In the genomic region with DNA sequence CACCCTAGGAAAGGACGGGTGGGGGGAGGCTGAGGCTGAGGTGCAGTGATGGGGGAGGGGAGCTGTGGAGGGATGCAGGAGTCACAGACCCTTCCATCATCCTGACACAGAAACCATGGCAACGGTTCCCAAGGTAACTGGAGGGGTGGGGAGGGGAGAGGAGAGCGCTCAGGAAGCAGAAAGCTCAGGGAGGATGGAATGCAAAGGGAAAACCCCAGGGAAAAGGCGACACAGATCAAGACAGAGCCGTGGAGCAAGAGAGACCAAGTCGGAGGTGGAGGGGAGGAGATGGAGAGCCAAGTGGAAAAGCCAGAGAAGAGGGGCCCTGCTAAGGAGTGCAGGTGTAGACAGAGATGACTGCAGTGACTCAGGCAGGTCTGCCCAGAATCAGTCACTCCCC, we compare ENCODE assay signal across 22 cellular contexts. TPM values are rescaled to one million over a fixed set of nuclear protein-coding genes. Genes with fewer than 3 reads are reported as not detected.
A peak's percentile ranks its signal among the peaks of the same experiment; 100 is the strongest.
DNase-seq lines count a peak whose midpoint lies in the region; ATAC-seq, FAIRE-seq and TF ChIP-seq lines count a peak whose summit lies in the region.
"Had no signal": no experiment of that assay in that cellular context is flagged by ENCODE, and none has a peak within 500 bp of the region (broad histone marks: within the 10 kb centered on the region; RNA-seq: fewer than 3 reads in every experiment).

No MANE protein-coding gene starts in this region.

- peaks cover 4% of the 10 kb centered on the region for H3K36me3 Mint-ChIP-seq in nephron progenitor cell (ENCODE audit: low read depth)

- no peak overlapping the region for H3K4me2 ChIP-seq in K562 (ENCODE audit: insufficient read depth, low read length)
- H3K4me2 ChIP-seq: BLaER1 treated with 17β-estradiol and CSF1 and Interleukin-3, amounts not matched to agents 10 nM and 100 nM had no signal

- CTCF ChIA-PET in K562 (lab: Yijun Ruan, JAX; ENCODE audit: low intra/inter-chr PET ratio) = no interaction called here

- BruUV-seq in K562 (replicated peaks; lab: Mats Ljungman, UMichigan) = no TSS peak

- no peak for TF ChIP-seq EP300 in K562 (IDR thresholded peaks at IDR 0.05; ENCODE audit: low read length)

- intact Hi-C loops in K562 (cut with micrococcal nuclease) = no loop called here

- TF ChIP-seq CTCF in K562 (IDR thresholded peaks at IDR 0.05 in 2 of 3, conservative IDR thresholded peaks at IDR 0.05 in 1 of 3; ENCODE audit: insufficient read depth in 2 of 3, low read depth in 1 of 3, low read length in 3 of 3) (no peak), nephron progenitor cell (IDR thresholded peaks at IDR 0.05) (no peak)

- no peak for TF ChIP-seq RAD21 in K562 (CRISPR knock-in tag; conservative IDR thresholded peaks at IDR 0.05 in 1 of 2, IDR thresholded peaks at IDR 0.05 in 1 of 2)

- H2AFZ ChIP-seq in K562 (ENCODE audit: low read depth, low read length) = no peak overlapping the region
- H2AFZ ChIP-seq: GM23248 had no signal

- H3K4me1 ChIP-seq in K562 (replicated peaks in 1 of 2; ENCODE audit: control insufficient read depth in 2 of 2, insufficient read depth in 2 of 2, low read length in 2 of 2) = peaks cover 0 to 22% of the 10 kb centered on the region in 2 experiments; a peak in 2 of 5 replicates

- FAIRE-seq in GM12891 (lab: Jason Lieb, UNC) (no peak), K562 (lab: Jason Lieb, UNC) (no peak)
- FAIRE-seq: G401.6, GM12892, GM19239 had no signal

- POLR2A ChIA-PET in K562 (lab: Yijun Ruan, JAX) = no interaction called here

- no peak overlapping the region for H3K4me3 ChIP-seq in K562
- H3K4me3 ChIP-seq: BLaER1 treated with 17β-estradiol and CSF1 and Interleukin-3, amounts not matched to agents 10 nM and 100 nM; GM23248 had no signal

- no peaks in the 10 kb centered on the region for H3K9me1 ChIP-seq in K562 (ENCODE audit: control insufficient read depth, insufficient read depth, low read length)

- H3K27ac ChIP-seq in K562 (ENCODE audit: extremely low read depth, low read depth, low read length) = no peak overlapping the region
- H3K27ac ChIP-seq: BLaER1 treated with 17β-estradiol and CSF1 and Interleukin-3, amounts not matched to agents 10 nM and 100 nM; GM23248 had no signal

- H3K9me3 ChIP-seq in K562 (replicated peaks; ENCODE audit: control insufficient read depth, insufficient read depth, low read depth, low read length) = no peaks in the 10 kb centered on the region

- DNase-seq in DMS53 (lab: John Stamatoyannopoulos, UW) (peak; percentile 19), DMS53 treated with DMSO at 0.1 percent for 48 hours (lab: John Stamatoyannopoulos, UW; ENCODE audit: unreplicated experiment) (no peak), GM12891 (ENCODE audit: insufficient read length, low spot score) (peak; percentile 0), K562 (ENCODE audit: extremely low read depth in 1 of 4, low spot score in 3 of 4) (no peak), nephron progenitor cell (peak; percentile 49), DMS153 (lab: John Stamatoyannopoulos, UW) (no peak)
- DNase-seq: GM23248, HFFc6, KG1, NCI-H1092 treated with DMSO at 0.1 percent for 48 hours, NCI-H1930, NCI-H226, NCI-H69 had no signal

- peaks cover 34% of the 10 kb centered on the region for H3K4me1 Mint-ChIP-seq in nephron progenitor cell

- H3K27me3 ChIP-seq in K562 (ENCODE audit: control insufficient read depth in 2 of 2, insufficient read depth in 2 of 2, low read length in 2 of 2) = peaks cover 3 to 65% of the 10 kb centered on the region in 2 experiments; a peak in 3 of 5 replicates

- H3K9ac ChIP-seq in K562 (ENCODE audit: insufficient read depth in 1 of 2, low read depth in 2 of 2, low read length in 2 of 2) = no peak overlapping the region
- H3K9ac ChIP-seq: BLaER1 treated with 17β-estradiol and CSF1 and Interleukin-3, amounts not matched to agents 10 nM and 100 nM; GM23248 had no signal

- no peak overlapping the region for H3K4me3 Mint-ChIP-seq in nephron progenitor cell
- H3K4me3 Mint-ChIP-seq: HFFc6 had no signal

- no peaks in the 10 kb centered on the region for H3K36me3 ChIP-seq in K562 (ENCODE audit: control insufficient read depth, insufficient read depth, low read length)

- H3K27ac Mint-ChIP-seq in nephron progenitor cell = no peak overlapping the region
- H3K27ac Mint-ChIP-seq: HFFc6 had no signal

- peaks cover 59% of the 10 kb centered on the region for H3K9me3 Mint-ChIP-seq in nephron progenitor cell
- H3K9me3 Mint-ChIP-seq: HFFc6 had no signal

- H3K27me3 Mint-ChIP-seq in nephron progenitor cell (ENCODE audit: low read depth, poor library complexity) = peaks cover 8% of the 10 kb centered on the region

- TF ChIP-seq POLR2A in GM12891 (IDR thresholded peaks at IDR 0.05; ENCODE audit: low read depth, low read length) = no peak
- TF ChIP-seq POLR2A in K562 (conservative IDR thresholded peaks at IDR 0.05) = no peak

- 0 out of 2 replicates have a peak, but pooled peaks cover 20% of the 10 kb centered on the region for H4K20me1 ChIP-seq in K562 (replicated peaks; ENCODE audit: control insufficient read depth, insufficient read depth, low read length)

- H3K79me2 ChIP-seq in K562 (ENCODE audit: control insufficient read depth, insufficient read depth, low read length) = no peaks in the 10 kb centered on the region

- ATAC-seq in K562 = no peak
- no peak for ATAC-seq in GM18511 (IDR thresholded peaks at IDR 0.05; ENCODE audit: unreplicated experiment)
- no peak for ATAC-seq in HG03342 (IDR thresholded peaks at IDR 0.05; ENCODE audit: unreplicated experiment)
- ATAC-seq: Panc1, Right ventricle myocardium inferior had no signal

- 0% methylated on average over 1 of the region's 6 CpGs for WGBS in K562 (ENCODE audit: insufficient coverage, low coverage, missing lambda C conversion rate)

- in situ Hi-C loops in K562 (cut with MboI) = no loop called here

RNA-seq across cellular contexts. Expression of a gene that starts 14.5 kb away (rescaled TPM):
- polyA plus RNA-seq in GM12891 (2012; ENCODE audit: low read depth, missing spikeins) = 0.36 TPM
- 1.9 and 4.7 TPM in 2 replicates for total RNA-seq in K562 (2011; cell fraction: chromatin; rRNA removed; ENCODE audit: low replicate concordance)
- 1.1 and 2.7 TPM in 2 replicates for total RNA-seq in K562 (2011; cell fraction: nucleolus; rRNA removed)
- 1.5 and 1.8 TPM in 2 replicates for total RNA-seq in K562 (2011; cell fraction: nucleoplasm; rRNA removed)
- total RNA-seq in K562 (2014; rRNA removed) = 0.09 and 0.24 TPM in 2 replicates
- 0.10 and 0.40 TPM in 2 replicates for total RNA-seq in K562 (2014; rRNA removed; fragmentation: Illumina TruSeq; extraction: Trizol)
- 0.11 and 0.36 TPM in 2 replicates for total RNA-seq in K562 (2015; rRNA removed; fragmentation: Illumina TruSeq; extraction: Trizol)
- 0.29 and 0.86 TPM in 2 replicates for total RNA-seq in K562 (2021)
- polyA plus RNA-seq in K562 (2011; rRNA removed) = 0.15 and 0.61 TPM in 2 replicates
- polyA plus RNA-seq in K562 (2011; cell fraction: cytosol; rRNA removed) = 0.10 and 0.19 TPM in 2 replicates
- 1.4 and 1.7 TPM in 2 replicates for polyA plus RNA-seq in K562 (2011; cell fraction: nucleus; rRNA removed)
- polyA plus RNA-seq in K562 (2012) = 0.29 and 2.2 TPM in 2 replicates
- polyA plus RNA-seq in K562 (2014; fragmentation: Illumina TruSeq; extraction: Trizol) = 0.16 and 0.21 TPM in 2 replicates
- polyA plus RNA-seq in K562 (2014; fragmentation: Nextera tagmentation; extraction: Ambion mirVana) = not detected
- 0.62 TPM in 1 of 2 replicates, not detected in the other for polyA plus RNA-seq in K562 (2014; rRNA removed)
- 0.18 and 0.21 TPM in 2 replicates for polyA minus RNA-seq in K562 (2011; rRNA and poly(A)+ RNA removed)
- 3.5 TPM in 1 of 2 replicates, not detected in the other for polyA minus RNA-seq in K562 (2011; cell fraction: cytosol; rRNA and poly(A)+ RNA removed)
- 0.44 and 1.1 TPM in 2 replicates for polyA minus RNA-seq in K562 (2011; cell fraction: nucleus; rRNA and poly(A)+ RNA removed)

RNA-seq across cellular contexts. Expression of a gene that starts 33.0 kb away (rescaled TPM):
- 0.44 TPM for polyA plus RNA-seq in GM12891 (2012; ENCODE audit: low read depth, missing spikeins)
- not detected in 2 replicates for total RNA-seq in K562 (2011; cell fraction: chromatin; rRNA removed; ENCODE audit: low replicate concordance)
- not detected in 2 replicates for total RNA-seq in K562 (2011; cell fraction: nucleolus; rRNA removed)
- total RNA-seq in K562 (2011; cell fraction: nucleoplasm; rRNA removed) = not detected in 2 replicates
- total RNA-seq in K562 (2014; rRNA removed) (not detected in 2 replicates), K562 (2014; rRNA removed; fragmentation: Illumina TruSeq; extraction: Trizol) (not detected in 2 replicates), K562 (2015; rRNA removed; fragmentation: Illumina TruSeq; extraction: Trizol) (not detected in 2 replicates), K562 (2021) (not detected in 2 replicates)
- polyA plus RNA-seq in K562 (2011; rRNA removed) (not detected in 2 replicates), K562 (2014; fragmentation: Illumina TruSeq; extraction: Trizol) (not detected in 2 replicates), K562 (2014; fragmentation: Nextera tagmentation; extraction: Ambion mirVana) (not detected), K562 (2014; rRNA removed) (not detected in 2 replicates)
- polyA plus RNA-seq in K562 (2011; cell fraction: cytosol; rRNA removed) = not detected in 2 replicates
- polyA plus RNA-seq in K562 (2011; cell fraction: nucleus; rRNA removed) = not detected in 2 replicates
- 0.56 and 0.65 TPM in 2 replicates for polyA plus RNA-seq in K562 (2012)
- polyA minus RNA-seq in K562 (2011; rRNA and poly(A)+ RNA removed) = not detected in 2 replicates
- polyA minus RNA-seq in K562 (2011; cell fraction: cytosol; rRNA and poly(A)+ RNA removed) = not detected in 2 replicates
- polyA minus RNA-seq in K562 (2011; cell fraction: nucleus; rRNA and poly(A)+ RNA removed) = not detected in 2 replicates
- total RNA-seq: GM23248, HFFc6, MCF 10A had no signal
- polyA plus RNA-seq: GM23248 had no signal

RNA-seq across cellular contexts. Expression of a gene that starts 41.1 kb away (rescaled TPM):
- 0.03 TPM for polyA plus RNA-seq in GM12891 (2012; ENCODE audit: low read depth, missing spikeins)
- 0.46 TPM in 1 of 2 replicates, not detected in the other for total RNA-seq in K562 (2011; cell fraction: chromatin; rRNA removed; ENCODE audit: low replicate concordance)
- total RNA-seq in K562 (2011; cell fraction: nucleolus; rRNA removed) = 0.13 and 0.33 TPM in 2 replicates
- total RNA-seq in K562 (2011; cell fraction: nucleoplasm; rRNA removed) = not detected in 2 replicates
- 0.05 TPM in 1 of 2 replicates, not detected in the other for total RNA-seq in K562 (2014; rRNA removed)
- total RNA-seq in K562 (2014; rRNA removed; fragmentation: Illumina TruSeq; extraction: Trizol) = not detected in 2 replicates
- total RNA-seq in K562 (2015; rRNA removed; fragmentation: Illumina TruSeq; extraction: Trizol) = not detected in 2 replicates
- 0.38 TPM in 1 of 2 replicates, not detected in the other for total RNA-seq in K562 (2021)
- 0.07 and 0.18 TPM in 2 replicates for polyA plus RNA-seq in K562 (2011; rRNA removed)
- 0.06 and 0.13 TPM in 2 replicates for polyA plus RNA-seq in K562 (2011; cell fraction: cytosol; rRNA removed)
- polyA plus RNA-seq in K562 (2011; cell fraction: nucleus; rRNA removed) = 1.1 and 1.4 TPM in 2 replicates
- 0.07 TPM in 1 of 2 replicates, not detected in the other for polyA plus RNA-seq in K562 (2012)
- polyA plus RNA-seq in K562 (2014; fragmentation: Illumina TruSeq; extraction: Trizol) = not detected in 2 replicates
- not detected for polyA plus RNA-seq in K562 (2014; fragmentation: Nextera tagmentation; extraction: Ambion mirVana)
- polyA plus RNA-seq in K562 (2014; rRNA removed) = 0.08 TPM in 1 of 2 replicates, not detected in the other
- polyA minus RNA-seq in K562 (2011; rRNA and poly(A)+ RNA removed) = not detected in 2 replicates
- polyA minus RNA-seq in K562 (2011; cell fraction: cytosol; rRNA and poly(A)+ RNA removed) = not detected in 2 replicates
- 0.33 TPM in 1 of 2 replicates, not detected in the other for polyA minus RNA-seq in K562 (2011; cell fraction: nucleus; rRNA and poly(A)+ RNA removed)
- total RNA-seq: GM23248, HFFc6, MCF 10A had no signal
- polyA plus RNA-seq: GM23248 had no signal

RNA-seq across cellular contexts. Expression of a gene that starts 54.6 kb away (rescaled TPM):
- 57.8 TPM for polyA plus RNA-seq in GM12891 (2012; ENCODE audit: low read depth, missing spikeins)
- total RNA-seq in K562 (2011; cell fraction: chromatin; rRNA removed; ENCODE audit: low replicate concordance) = 54.8 and 157 TPM in 2 replicates
- 105 and 155 TPM in 2 replicates for total RNA-seq in K562 (2011; cell fraction: nucleolus; rRNA removed)
- 55.0 and 81.2 TPM in 2 replicates for total RNA-seq in K562 (2011; cell fraction: nucleoplasm; rRNA removed)
- total RNA-seq in K562 (2014; rRNA removed) (52.7 and 81.2 TPM in 2 replicates), K562 (2014; rRNA removed; fragmentation: Illumina TruSeq; extraction: Trizol) (3.1 and 5.5 TPM in 2 replicates), K562 (2015; rRNA removed; fragmentation: Illumina TruSeq; extraction: Trizol) (32.7 and 36.8 TPM in 2 replicates), K562 (2021) (70.5 and 81.8 TPM in 2 replicates)
- polyA plus RNA-seq in K562 (2011; rRNA removed) (9.6 and 29.7 TPM in 2 replicates), K562 (2014; fragmentation: Illumina TruSeq; extraction: Trizol) (13.5 and 40.2 TPM in 2 replicates), K562 (2014; fragmentation: Nextera tagmentation; extraction: Ambion mirVana) (1 to 10 TPM in 1 of 2 experiments, under 1 TPM in 1; 0.30 to 1.7 TPM), K562 (2014; rRNA removed) (63.7 and 77.8 TPM in 2 replicates)
- polyA plus RNA-seq in K562 (2011; cell fraction: cytosol; rRNA removed) = 21.0 and 26.6 TPM in 2 replicates
- 174 and 259 TPM in 2 replicates for polyA plus RNA-seq in K562 (2011; cell fraction: nucleus; rRNA removed)
- polyA plus RNA-seq in K562 (2012) = 59.1 and 135 TPM in 2 replicates
- 3.6 and 6.7 TPM in 2 replicates for polyA minus RNA-seq in K562 (2011; rRNA and poly(A)+ RNA removed)
- 13.5 and 33.9 TPM in 2 replicates for polyA minus RNA-seq in K562 (2011; cell fraction: cytosol; rRNA and poly(A)+ RNA removed)
- polyA minus RNA-seq in K562 (2011; cell fraction: nucleus; rRNA and poly(A)+ RNA removed) = 26.9 and 53.0 TPM in 2 replicates

Comparison
In these comparisons a context has a peak if more than half of its experiments do, and no peak if none do; other contexts are left out.
1. DNase-seq: peak in DMS53 (single experiment), GM12891 (single experiment) and nephron progenitor cell (single experiment); none in DMS53 treated with DMSO at 0.1 percent for 48 hours (single experiment), K562 (0 of 4) and DMS153 (single experiment).